9 cellular contexts compared by ENCODE assay signal in the genomic region with DNA sequence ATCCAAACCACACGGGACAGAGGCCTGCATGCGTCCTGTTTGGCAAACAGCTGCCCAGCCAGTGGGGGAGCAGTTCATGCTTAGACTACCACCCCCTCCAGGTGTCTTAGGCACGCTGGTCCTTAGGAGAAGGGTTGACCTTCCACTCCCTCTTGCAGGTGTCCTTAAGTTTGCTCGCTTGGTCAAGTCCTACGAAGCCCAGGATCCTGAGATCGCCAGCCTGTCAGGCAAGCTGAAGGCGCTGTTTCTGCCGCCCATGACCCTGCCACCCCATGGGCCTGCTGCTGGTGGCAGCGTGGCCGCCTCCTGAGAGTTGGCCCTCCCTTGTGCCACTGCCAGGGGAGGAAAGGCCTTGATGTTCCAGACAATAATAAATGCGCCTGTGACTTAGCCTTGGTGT. TPM values are rescaled to one million over a fixed set of nuclear protein-coding genes. Genes with fewer than 3 reads are reported as not detected.
DNase-seq lines count a peak whose midpoint lies in the region; ATAC-seq and TF ChIP-seq lines count a peak whose summit lies in the region.
"Had no signal": no experiment of that assay in that cellular context is flagged by ENCODE, and none has a peak within 500 bp of the region (broad histone marks: within the 10 kb centered on the region; RNA-seq: fewer than 3 reads in every experiment).

No MANE protein-coding gene starts in this region.

- H3K27ac Mint-ChIP-seq in MCF 10A (ENCODE audit: low read depth, unreplicated experiment): peak overlapping the region; percentile 98

- no TSS peak for BruUV-seq in MCF 10A (replicated peaks; lab: Mats Ljungman, UMichigan)

- intact Hi-C loops in MCF 10A (cut with micrococcal nuclease): no loop called here

- H3K9me3 Mint-ChIP-seq in MCF 10A (ENCODE audit: unreplicated experiment): no peaks in the 10 kb centered on the region

- H3K9ac ChIP-seq in BLaER1 (peak overlapping the region; percentile 95), HUES6 (ENCODE audit: low read length) (peak overlapping the region; percentile 21)

- H3K27me3 Mint-ChIP-seq in MCF 10A (ENCODE audit: insufficient read depth, unreplicated experiment): no peaks in the 10 kb centered on the region

- CTCF ChIA-PET in MCF 10A (lab: Yijun Ruan, JAX): interaction anchor here (0.6 to 5.5 kb wide), 22 partner anchors 11 to 209 kb away, joined by 3 to 160 read pairs (median 7); partner anchors contain the start of genes C1RL, C1S, LPCAT3 and SPSB2

- no peaks in the 10 kb centered on the region for H4K20me1 ChIP-seq in BLaER1

- H3K4me3 ChIP-seq in BLaER1 (peak overlapping the region; percentile 82), HUES6 (ENCODE audit: low read depth, low read length) (peak overlapping the region; percentile 84), muscle layer of duodenum (ENCODE audit: low read depth in 1 of 2, low read length in 2 of 2) (peak overlapping the region in 1 of 2 donors; percentile 83)

- POLR2A ChIA-PET in MCF 10A (lab: Yijun Ruan, JAX): interaction anchor here (0.5 to 6.8 kb wide), 27 partner anchors 8 to 583 kb away, joined by 3 to 495 read pairs (median 6); partner anchors contain the start of genes ATN1, C1R, C1RL and C1S

- peaks cover 81% of the 10 kb centered on the region for H3K4me1 ChIP-seq in BLaER1
- peaks cover 24% of the 10 kb centered on the region for H3K4me1 ChIP-seq in HUES6 (ENCODE audit: control insufficient read depth, insufficient read depth, low read length)
- H3K4me1 ChIP-seq in muscle layer of duodenum (ENCODE audit: control insufficient read depth in 1 of 2, insufficient read depth in 2 of 2, low read length in 2 of 2): peaks cover 18 to 25% of the 10 kb centered on the region in 2 donors

- no peak for ATAC-seq in GM21786 (IDR thresholded peaks at IDR 0.05; ENCODE audit: unreplicated experiment)
- ATAC-seq in HG03342 (IDR thresholded peaks at IDR 0.05; ENCODE audit: unreplicated experiment): no peak
- ATAC-seq in HG03521 (IDR thresholded peaks at IDR 0.05; ENCODE audit: unreplicated experiment): no peak

- DNase-seq in MCF 10A (ENCODE audit: unreplicated experiment) (no peak), HCEC 1CT (no peak)

- H3K36me3 ChIP-seq in BLaER1 (peaks cover 23% of the 10 kb centered on the region), HUES6 (ENCODE audit: control insufficient read depth, insufficient read depth, low read length) (peaks cover 12% of the 10 kb centered on the region), muscle layer of duodenum (ENCODE audit: control insufficient read depth in 1 of 2, insufficient read depth in 2 of 2, low read length in 2 of 2) (peaks cover 8 to 15% of the 10 kb centered on the region in 2 donors)

- no peaks in the 10 kb centered on the region for H3K27me3 ChIP-seq in BLaER1
- no peaks in the 10 kb centered on the region for H3K27me3 ChIP-seq in HUES6 (ENCODE audit: control insufficient read depth, insufficient read depth, low read length)
- H3K27me3 ChIP-seq in muscle layer of duodenum (ENCODE audit: low read depth, low read length): no peaks in the 10 kb centered on the region

- H3K27ac ChIP-seq in BLaER1 (peak overlapping the region; percentile 95), HUES6 (ENCODE audit: low read depth, low read length) (no peak overlapping the region), muscle layer of duodenum (ENCODE audit: low read length) (peak overlapping the region; percentile 60)

- peaks cover 32% of the 10 kb centered on the region for H3K4me1 Mint-ChIP-seq in MCF 10A (ENCODE audit: insufficient read depth, unreplicated experiment)

- peaks cover 56% of the 10 kb centered on the region for H3K36me3 Mint-ChIP-seq in MCF 10A (ENCODE audit: insufficient read depth, unreplicated experiment)

- H3K9me3 ChIP-seq in BLaER1 (no peaks in the 10 kb centered on the region), HUES6 (ENCODE audit: control insufficient read depth, insufficient read depth, low read depth, low read length) (no peaks in the 10 kb centered on the region), muscle layer of duodenum (ENCODE audit: control insufficient read depth in 1 of 2, low read length in 2 of 2) (no peaks in the 10 kb centered on the region)

- TF ChIP-seq CTCF in MCF 10A (IDR thresholded peaks at IDR 0.05; ENCODE audit: unreplicated experiment): no peak

- H3K4me3 Mint-ChIP-seq in MCF 10A (ENCODE audit: unreplicated experiment): peak overlapping the region; percentile 85

- peak overlapping the region; percentile 99 for H3K4me2 ChIP-seq in BLaER1

RNA-seq across cellular contexts. Expression of gene C12orf57, which starts 1.8 kb away (rescaled TPM):
- 176 and 196 TPM in 2 replicates for total RNA-seq in MCF 10A (2022)

RNA-seq across cellular contexts. Expression of gene RNU7-1, which starts 2.0 kb away (rescaled TPM):
- total RNA-seq in MCF 10A (2022): not detected in 2 replicates
- total RNA-seq: glomerular endothelial cell had no signal

RNA-seq across cellular contexts. Expression of gene PTPN6, which starts 5.5 kb away (rescaled TPM):
- total RNA-seq in MCF 10A (2022): 10.3 and 13.2 TPM in 2 replicates

RNA-seq across cellular contexts. Expression of gene ATN1, which starts 17.9 kb away (rescaled TPM):
- total RNA-seq in MCF 10A (2022): 83.7 and 84.7 TPM in 2 replicates

RNA-seq across cellular contexts. Expression of gene PHB2, which starts 24.9 kb away (rescaled TPM):
- 249 and 305 TPM in 2 replicates for total RNA-seq in MCF 10A (2022)
